In the genomic region with DNA sequence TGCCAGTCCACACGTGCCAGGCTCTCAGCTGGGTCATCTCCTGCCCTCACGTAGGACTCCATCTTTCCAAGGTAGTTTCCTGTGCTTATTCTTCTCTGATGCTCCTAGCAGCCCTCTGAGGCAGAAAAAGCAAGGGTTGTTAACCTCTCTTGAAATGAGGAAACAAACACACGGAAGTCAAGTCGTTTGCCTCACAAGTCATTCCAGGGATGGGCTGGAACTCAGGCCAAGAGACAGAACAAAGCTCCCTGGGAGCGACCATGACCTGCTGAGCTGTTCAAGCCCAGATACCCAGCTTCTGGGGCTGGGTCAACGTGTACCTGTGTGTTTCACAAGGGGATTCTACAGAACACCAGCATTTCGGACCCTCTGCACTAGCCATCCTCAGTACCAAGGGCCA, we compare ENCODE assay signal across 12 cellular contexts. TPM values are rescaled to one million over a fixed set of nuclear protein-coding genes. Genes with fewer than 3 reads are reported as not detected.
DNase-seq lines count a peak whose midpoint lies in the region; ATAC-seq and TF ChIP-seq lines count a peak whose summit lies in the region.
"Had no signal": no experiment of that assay in that cellular context is flagged by ENCODE, and none has a peak within 500 bp of the region (broad histone marks: within the 10 kb centered on the region; RNA-seq: fewer than 3 reads in every experiment).

No MANE protein-coding gene starts in this region.

- no peak for ATAC-seq in gastrocnemius medialis
- ATAC-seq in GM18505 (IDR thresholded peaks at IDR 0.05; ENCODE audit: unreplicated experiment) = no peak
- ATAC-seq in natural killer cell treated with Interleukin-12 subunit alpha and Interleukin-12 subunit beta and Interleukin-15 and Interleukin-18, amount 100 ng/mL, for 72 hours = no peak

- TF ChIP-seq CTCF in gastrocnemius medialis (IDR thresholded peaks at IDR 0.05 in 4 of 5, conservative IDR thresholded peaks at IDR 0.05 in 1 of 5) = no peak

- H3K4me3 Mint-ChIP-seq in natural killer cell treated with Interleukin-12 subunit alpha and Interleukin-12 subunit beta and Interleukin-15 and Interleukin-18, amount 100 ng/mL, for 72 hours = no peak overlapping the region

- no peaks in the 10 kb centered on the region for H3K9me3 ChIP-seq in SJSA1 (replicated peaks)
- no peaks in the 10 kb centered on the region for H3K9me3 ChIP-seq in gastrocnemius medialis

- TF ChIP-seq POLR2A in gastrocnemius medialis (IDR thresholded peaks at IDR 0.05) (no peak), GM18505 (IDR thresholded peaks at IDR 0.05; ENCODE audit: borderline replicate concordance, extremely low read depth, insufficient read depth, insufficient read length) (no peak)

- H3K27me3 Mint-ChIP-seq in natural killer cell treated with Interleukin-12 subunit alpha and Interleukin-12 subunit beta and Interleukin-15 and Interleukin-18, amount 100 ng/mL, for 72 hours = no peaks in the 10 kb centered on the region

- no peaks in the 10 kb centered on the region for H3K4me1 Mint-ChIP-seq in natural killer cell treated with Interleukin-12 subunit alpha and Interleukin-12 subunit beta and Interleukin-15 and Interleukin-18, amount 100 ng/mL, for 72 hours (ENCODE audit: low read depth in 2 of 2)

- DNase-seq in CD1c-positive myeloid dendritic cell (ENCODE audit: extremely low spot score) (peak; percentile 38), SJSA1 (ENCODE audit: low read depth in 1 of 2, low spot score in 2 of 2) (no peak), fibroblast of peridontal ligament (ENCODE audit: extremely low read depth) (peak; percentile 2), gastrocnemius medialis (peak in 1 of 2 donors; percentile 66), NOMO-1 (lab: John Stamatoyannopoulos, UW; ENCODE audit: unreplicated experiment in 2 of 2) (no peak)
- no peak for DNase-seq in activated CD4-positive, alpha-beta T cell treated with anti-CD3 and anti-CD28 coated beads, Interleukin-2, amount 50 U/mL, for 1 hour
- no peak for DNase-seq in natural killer cell treated with Interleukin-12 subunit alpha and Interleukin-12 subunit beta and Interleukin-15 and Interleukin-18, amount 100 ng/mL, for 72 hours (ENCODE audit: low spot score)
- DNase-seq: activated CD8-positive, alpha-beta memory T cell treated with anti-CD3 and anti-CD28 coated beads, Interleukin-2, amount 50 U/mL, for 48 hours; anterior cingulate cortex; posterior cingulate gyrus had no signal

- H3K36me3 ChIP-seq in SJSA1 (no peaks in the 10 kb centered on the region), gastrocnemius medialis (peaks cover 0 to 6% of the 10 kb centered on the region in 2 donors)

- H3K27ac ChIP-seq in SJSA1 (peak overlapping the region; percentile 48), gastrocnemius medialis (peak overlapping the region; percentile 91 to 100 (median 98))

- no peaks in the 10 kb centered on the region for H3K27me3 ChIP-seq in SJSA1 (replicated peaks)
- H3K27me3 ChIP-seq in gastrocnemius medialis = no peaks in the 10 kb centered on the region

- no peaks in the 10 kb centered on the region for H3K9me3 Mint-ChIP-seq in natural killer cell treated with Interleukin-12 subunit alpha and Interleukin-12 subunit beta and Interleukin-15 and Interleukin-18, amount 100 ng/mL, for 72 hours

- no peak overlapping the region for H3K27ac Mint-ChIP-seq in natural killer cell treated with Interleukin-12 subunit alpha and Interleukin-12 subunit beta and Interleukin-15 and Interleukin-18, amount 100 ng/mL, for 72 hours

- intact Hi-C loops in gastrocnemius medialis (cut with DNase I; ENCODE audit: low total_unique reads) = no loop called here

- H3K4me3 ChIP-seq in SJSA1 (no peak overlapping the region), gastrocnemius medialis (peak overlapping the region in 1 of 4 donors; percentile 12)

- H3K36me3 Mint-ChIP-seq in natural killer cell treated with Interleukin-12 subunit alpha and Interleukin-12 subunit beta and Interleukin-15 and Interleukin-18, amount 100 ng/mL, for 72 hours = no peaks in the 10 kb centered on the region

- peaks cover 31% of the 10 kb centered on the region for H3K4me1 ChIP-seq in SJSA1 (replicated peaks)
- peaks cover 89 to 90% of the 10 kb centered on the region in 2 donors for H3K4me1 ChIP-seq in gastrocnemius medialis

- in situ Hi-C loops in gastrocnemius medialis (cut with MboI; ENCODE audit: low sequenced_read_pairs in 4 of 4) = no loop called here

RNA-seq across cellular contexts. Expression of a gene that starts 28.2 kb away (rescaled TPM):
- total RNA-seq in SJSA1 (2014; rRNA removed; shearing (Covaris generic)) = 0.05 and 0.31 TPM in 2 replicates
- total RNA-seq in gastrocnemius medialis = 100 to 1,000 TPM; 184 to 519 (median 364) TPM
- not detected for total RNA-seq in natural killer cell treated with Interleukin-12 subunit alpha and Interleukin-12 subunit beta and Interleukin-15 and Interleukin-18, amount 100 ng/mL, for 72 hours
- total RNA-seq: RPMI7951 had no signal

RNA-seq across cellular contexts. Expression of a gene that starts 59.1 kb away (rescaled TPM):
- 2.9 and 7.1 TPM in 2 replicates for total RNA-seq in SJSA1 (2014; rRNA removed; shearing (Covaris generic))
- total RNA-seq in gastrocnemius medialis = 1 to 10 TPM; 3.2 to 5.0 (median 4.1) TPM
- total RNA-seq in natural killer cell treated with Interleukin-12 subunit alpha and Interleukin-12 subunit beta and Interleukin-15 and Interleukin-18, amount 100 ng/mL, for 72 hours = 10 to 100 TPM; 10.8 to 46.2 TPM

Comparison
In these comparisons a context has a peak if more than half of its experiments do, and no peak if none do; other contexts are left out.
1. DNase-seq: peak in CD1c-positive myeloid dendritic cell (single experiment) and fibroblast of peridontal ligament (single experiment); none in SJSA1 (0 of 2), NOMO-1 (0 of 2), activated CD4-positive, alpha-beta T cell treated with anti-CD3 and anti-CD28 coated beads, Interleukin-2, amount 50 U/mL, for 1 hour (single experiment) and natural killer cell treated with Interleukin-12 subunit alpha and Interleukin-12 subunit beta and Interleukin-15 and Interleukin-18, amount 100 ng/mL, for 72 hours (single experiment).
2. RNA of a gene that starts 28.2 kb away (total RNA-seq): 184 to 519 TPM in gastrocnemius medialis; 0.05 to 0.31 TPM in SJSA1 and not detected in natural killer cell treated with Interleukin-12 subunit alpha and Interleukin-12 subunit beta and Interleukin-15 and Interleukin-18, amount 100 ng/mL, for 72 hours; every median in the first group is over 100 times any median in the second.